Comparison of ENCODE assay signal across 8 cellular contexts in genomic region chr3:129793947-129794318, GRCh38.
DNase-seq lines count a peak whose midpoint lies in the region; ATAC-seq, FAIRE-seq and TF ChIP-seq lines count a peak whose summit lies in the region.

No MANE protein-coding gene starts in this region.

- CTCF ChIA-PET in SK-N-SH (lab: Yijun Ruan, JAX) = interaction anchor here (1.0 kb wide), 3 partner anchors 14 to 36 kb away, joined by 3 read pairs; no protein-coding TSS in a partner anchor

- no peaks in the 10 kb centered on the region for H4K20me1 ChIP-seq in SK-N-SH (ENCODE audit: insufficient read depth)

- DNase-seq in HT1080 (ENCODE audit: low read depth) (peak; percentile 49), SK-N-SH (peak; percentile 10), right atrium auricular region (ENCODE audit: low spot score) (no peak), small intestine (peak; percentile 8), tibial nerve (ENCODE audit: low spot score in 2 of 2) (no peak)

- H3K27me3 ChIP-seq in SK-N-SH (ENCODE audit: insufficient read depth) = no peaks in the 10 kb centered on the region
- no peaks in the 10 kb centered on the region for H3K27me3 ChIP-seq in right atrium auricular region
- H3K27me3 ChIP-seq in small intestine (ENCODE audit: control insufficient read depth in 2 of 2, insufficient read depth in 2 of 2, low read length in 2 of 2) = no peaks in the 10 kb centered on the region
- no peaks in the 10 kb centered on the region for H3K27me3 ChIP-seq in tibial nerve

- no peak overlapping the region for H2AFZ ChIP-seq in SK-N-SH (ENCODE audit: low read depth)

- no peak overlapping the region for H3K27ac ChIP-seq in SK-N-SH (ENCODE audit: low read depth in 2 of 2, low read length in 1 of 2)
- H3K27ac ChIP-seq in right atrium auricular region = peak overlapping the region; percentile 14 to 63
- H3K27ac ChIP-seq in small intestine (ENCODE audit: low read depth in 1 of 2, low read length in 1 of 2) = peak overlapping the region in 1 of 2 donors; percentile 34
- H3K27ac ChIP-seq in tibial nerve = peak overlapping the region in 2 of 4 donors; percentile 38 to 61

- H3K4me1 ChIP-seq in SK-N-SH (ENCODE audit: control insufficient read depth in 1 of 2, insufficient read depth in 2 of 2, low read depth in 1 of 2, low read length in 1 of 2) = peaks cover 0 to 12% of the 10 kb centered on the region in 2 experiments; a peak in 3 of 4 replicates
- H3K4me1 ChIP-seq in right atrium auricular region = peaks cover 0 to 26% of the 10 kb centered on the region in 2 donors
- H3K4me1 ChIP-seq in small intestine (ENCODE audit: control insufficient read depth in 2 of 2, insufficient read depth in 1 of 2, low read depth in 1 of 2, low read length in 1 of 2) = peaks cover 0 to 5% of the 10 kb centered on the region in 2 donors
- peaks cover 0 to 33% (median 20%) of the 10 kb centered on the region in 4 donors for H3K4me1 ChIP-seq in tibial nerve

- H3F3A ChIP-seq in SK-N-SH (replicated peaks; ENCODE audit: insufficient read depth) = no peaks in the 10 kb centered on the region

- ATAC-seq in HG03520 (IDR thresholded peaks at IDR 0.05; ENCODE audit: unreplicated experiment) (no peak), HG02981 (IDR thresholded peaks at IDR 0.05; ENCODE audit: unreplicated experiment) (no peak), GM18873 (IDR thresholded peaks at IDR 0.05; ENCODE audit: low FRiP score, unreplicated experiment) (no peak)

- H3K36me3 ChIP-seq in SK-N-SH (replicated peaks in 1 of 2; ENCODE audit: control insufficient read depth in 1 of 2, insufficient read depth in 2 of 2, low read length in 1 of 2) (no peaks in the 10 kb centered on the region), right atrium auricular region (no peaks in the 10 kb centered on the region), small intestine (ENCODE audit: control insufficient read depth in 2 of 2, insufficient read depth in 2 of 2, low read length in 2 of 2) (no peaks in the 10 kb centered on the region), tibial nerve (no peaks in the 10 kb centered on the region)

- H3K9me3 ChIP-seq in SK-N-SH (no peaks in the 10 kb centered on the region), right atrium auricular region (no peaks in the 10 kb centered on the region), small intestine (ENCODE audit: control insufficient read depth, low read depth) (no peaks in the 10 kb centered on the region), tibial nerve (no peaks in the 10 kb centered on the region)

- TF ChIP-seq EP300 in SK-N-SH (IDR thresholded peaks at IDR 0.05; ENCODE audit: borderline replicate concordance in 1 of 2, low read depth in 1 of 2, low read length in 1 of 2) = no peak
- TF ChIP-seq EP300 in tibial nerve (IDR thresholded peaks at IDR 0.05) = no peak

- TF ChIP-seq CTCF in SK-N-SH (IDR thresholded peaks at IDR 0.05) (no peak), right atrium auricular region (IDR thresholded peaks at IDR 0.05) (no peak), tibial nerve (IDR thresholded peaks at IDR 0.05) (no peak)

- H3K9ac ChIP-seq in SK-N-SH = no peak overlapping the region

- no peak overlapping the region for H3K4me3 ChIP-seq in SK-N-SH (ENCODE audit: low read depth in 2 of 2, low read length in 1 of 2)
- H3K4me3 ChIP-seq in right atrium auricular region = peak overlapping the region in 1 of 2 donors; percentile 29
- no peak overlapping the region for H3K4me3 ChIP-seq in small intestine (ENCODE audit: low read depth in 1 of 2, low read length in 2 of 2)
- H3K4me3 ChIP-seq in tibial nerve = peak overlapping the region in 2 of 4 donors; percentile 3 to 6

- POLR2A ChIA-PET in SK-N-SH (lab: Yijun Ruan, JAX) = no interaction called here

- H3K79me2 ChIP-seq in SK-N-SH (ENCODE audit: insufficient read depth) = 0 out of 2 replicates have a peak, but pooled peaks cover 3% of the 10 kb centered on the region

- 41% methylated on average over 2 of the region's 2 CpGs for WGBS in SK-N-SH (ENCODE audit: low lambda C conversion rate)
- WGBS in small intestine, 3 donors = 13 to 29% (median 21%) methylated on average over 2 of the region's 2 CpGs
- WGBS in tibial nerve, 2 donors = 9 to 24% methylated on average over 2 of the region's 2 CpGs

- no peaks in the 10 kb centered on the region for H3K9me2 ChIP-seq in SK-N-SH

- H3K4me2 ChIP-seq in SK-N-SH = peak overlapping the region; percentile 9; the same call in 1 of the 2 replicates

- TF ChIP-seq POLR2A in tibial nerve (IDR thresholded peaks at IDR 0.05) = no peak

- FAIRE-seq in small intestine (lab: Jason Lieb, UNC) = no peak

- no peak for TF ChIP-seq RAD21 in SK-N-SH (IDR thresholded peaks at IDR 0.05; ENCODE audit: low read length)

TF ChIP-seq in SK-N-SH, 30 proteins besides CTCF, POLR2A, EP300 and RAD21:
- no peak for TF ChIP-seq SIN3A (IDR thresholded peaks at IDR 0.05; ENCODE audit: borderline replicate concordance, low read depth, low read length)

Comparison
In these comparisons a context has a peak if more than half of its experiments do, and no peak if none do; other contexts are left out.
1. DNase-seq: peak in HT1080 (single experiment), SK-N-SH (single experiment) and small intestine (single experiment); none in right atrium auricular region (single experiment) and tibial nerve (0 of 2).
2. H3K27ac ChIP-seq: peak in right atrium auricular region (2 of 2); none in SK-N-SH (0 of 2).